Comparison of ENCODE assay signal across 13 cellular contexts in genomic region chr11:26947379-26947844, GRCh38. TPM values are rescaled to one million over a fixed set of nuclear protein-coding genes. Genes with fewer than 3 reads are reported as not detected.
DNase-seq lines count a peak whose midpoint lies in the region; ATAC-seq, FAIRE-seq and TF ChIP-seq lines count a peak whose summit lies in the region.
"Had no signal": no experiment of that assay in that cellular context is flagged by ENCODE, and none has a peak within 500 bp of the region (broad histone marks: within the 10 kb centered on the region; RNA-seq: fewer than 3 reads in every experiment).

No MANE protein-coding gene starts in this region.

- H3K27me3 Mint-ChIP-seq in CD8-positive, alpha-beta T cell (ENCODE audit: low read depth) = no peaks in the 10 kb centered on the region
- no peaks in the 10 kb centered on the region for H3K27me3 Mint-ChIP-seq in stimulated activated naive CD8-positive, alpha-beta T cell treated with anti-CD3 and anti-CD28 coated beads, Interleukin-15, amount 100 ng/mL, for 72 hours
- H3K27me3 Mint-ChIP-seq: T-helper 17 cell had no signal

- TF ChIP-seq CTCF in pancreas (IDR thresholded peaks at IDR 0.05) = no peak
- no peak for TF ChIP-seq CTCF in CD8-positive, alpha-beta T cell (IDR thresholded peaks at IDR 0.05)

- H3K4me1 ChIP-seq in pancreas = no peaks in the 10 kb centered on the region
- no peaks in the 10 kb centered on the region for H3K4me1 ChIP-seq in CD8-positive, alpha-beta T cell (ENCODE audit: insufficient read depth, low read length)
- H3K4me1 ChIP-seq: BLaER1 had no signal

- H3K4me1 Mint-ChIP-seq in CD8-positive, alpha-beta T cell (ENCODE audit: low read depth) = no peaks in the 10 kb centered on the region
- H3K4me1 Mint-ChIP-seq in stimulated activated naive CD8-positive, alpha-beta T cell treated with anti-CD3 and anti-CD28 coated beads, Interleukin-15, amount 100 ng/mL, for 72 hours = no peaks in the 10 kb centered on the region
- H3K4me1 Mint-ChIP-seq: T-helper 17 cell had no signal

- POLR2A ChIA-PET in CD8-positive, alpha-beta T cell (lab: Charles Lee) = no interaction called here

- H3K9me3 Mint-ChIP-seq in CD8-positive, alpha-beta T cell = peaks cover 7% of the 10 kb centered on the region
- peaks cover 4 to 15% of the 10 kb centered on the region in 2 donors for H3K9me3 Mint-ChIP-seq in stimulated activated naive CD8-positive, alpha-beta T cell treated with anti-CD3 and anti-CD28 coated beads, Interleukin-15, amount 100 ng/mL, for 72 hours

- H3K4me3 ChIP-seq in pancreas = no peak overlapping the region
- H3K4me3 ChIP-seq in CD8-positive, alpha-beta T cell (ENCODE audit: low read depth, low read length) = no peak overlapping the region
- H3K4me3 ChIP-seq: BLaER1 had no signal

- WGBS in pancreas, 2 donors = 47 to 51% methylated on average over 2 of the region's 2 CpGs

- H3K27ac Mint-ChIP-seq in CD8-positive, alpha-beta T cell = no peak overlapping the region
- H3K27ac Mint-ChIP-seq in stimulated activated naive CD8-positive, alpha-beta T cell treated with anti-CD3 and anti-CD28 coated beads, Interleukin-15, amount 100 ng/mL, for 72 hours = no peak overlapping the region
- H3K27ac Mint-ChIP-seq: T-helper 17 cell had no signal

- FAIRE-seq in pancreas (lab: Jason Lieb, UNC) = peak; percentile 71
- FAIRE-seq: H1 had no signal

- no peaks in the 10 kb centered on the region for H3K36me3 ChIP-seq in pancreas
- H3K36me3 ChIP-seq in CD8-positive, alpha-beta T cell (ENCODE audit: insufficient read depth, low read length) = no peaks in the 10 kb centered on the region
- H3K36me3 ChIP-seq: BLaER1 had no signal

- H3K27ac ChIP-seq in pancreas = no peak overlapping the region
- H3K27ac ChIP-seq in CD8-positive, alpha-beta T cell (ENCODE audit: low read depth, low read length) = no peak overlapping the region
- H3K27ac ChIP-seq: BLaER1 had no signal

- no peak overlapping the region for H3K4me3 Mint-ChIP-seq in CD8-positive, alpha-beta T cell
- H3K4me3 Mint-ChIP-seq in stimulated activated naive CD8-positive, alpha-beta T cell treated with anti-CD3 and anti-CD28 coated beads, Interleukin-15, amount 100 ng/mL, for 72 hours = no peak overlapping the region
- H3K4me3 Mint-ChIP-seq: T-helper 17 cell had no signal

- no peaks in the 10 kb centered on the region for H3K27me3 ChIP-seq in pancreas
- H3K27me3 ChIP-seq in CD8-positive, alpha-beta T cell (ENCODE audit: insufficient read depth, low read length) = no peaks in the 10 kb centered on the region
- H3K27me3 ChIP-seq: BLaER1 had no signal

- no peaks in the 10 kb centered on the region for H3K9me3 ChIP-seq in pancreas
- H3K9me3 ChIP-seq in CD8-positive, alpha-beta T cell (ENCODE audit: low read length) = no peaks in the 10 kb centered on the region
- H3K9me3 ChIP-seq: BLaER1 had no signal

- peak in 3 of 4 donors; percentile 70 to 78 (median 72) for ATAC-seq in pancreas
- no peak for ATAC-seq in CD8-positive, alpha-beta T cell
- ATAC-seq in HG03469 (IDR thresholded peaks at IDR 0.05; ENCODE audit: unreplicated experiment) = no peak
- no peak for ATAC-seq in stimulated activated naive CD8-positive, alpha-beta T cell treated with anti-CD3 and anti-CD28 coated beads, Interleukin-15, amount 100 ng/mL, for 72 hours
- ATAC-seq: T-helper 17 cell had no signal

- CTCF ChIA-PET in CD8-positive, alpha-beta T cell (lab: Charles Lee) = no interaction called here

- DNase-seq in AG08395 (ENCODE audit: low spot score) (peak; percentile 92), T1000 (lab: John Stamatoyannopoulos, UW) (peak; percentile 74), fibroblast of the conjunctiva (ENCODE audit: low read depth) (peak; percentile 100), pancreas (no peak), occipital lobe (lab: John Stamatoyannopoulos, UW) (no peak)
- no peak for DNase-seq in CD8-positive, alpha-beta T cell
- no peak for DNase-seq in stimulated activated naive CD8-positive, alpha-beta T cell treated with anti-CD3 and anti-CD28 coated beads, Interleukin-15, amount 100 ng/mL, for 72 hours
- DNase-seq: erythroblast, T-helper 17 cell had no signal

- no peaks in the 10 kb centered on the region for H3K36me3 Mint-ChIP-seq in CD8-positive, alpha-beta T cell

- intact Hi-C loops in pancreas (cut with DNase I) = no loop called here
- intact Hi-C loops in CD8-positive, alpha-beta T cell (cut with DNase I, micrococcal nuclease) = no loop called here

RNA-seq across cellular contexts. Expression of gene FIBIN, which starts 46.5 kb away (rescaled TPM):
- total RNA-seq in pancreas (1 to 10 TPM; 1.0 to 4.5 (median 2.8) TPM), occipital lobe (7.8 TPM)
- 1 to 10 TPM; 1.3 to 2.7 TPM for polyA plus RNA-seq in pancreas
- total RNA-seq in CD8-positive, alpha-beta T cell = not detected
- total RNA-seq: T-helper 17 cell had no signal
- polyA plus RNA-seq: neural cell had no signal

Comparison
In these comparisons a context has a peak if more than half of its experiments do, and no peak if none do; other contexts are left out.
1. DNase-seq: peak in AG08395 (single experiment), T1000 (single experiment) and fibroblast of the conjunctiva (single experiment); none in pancreas (0 of 6), CD8-positive, alpha-beta T cell (0 of 7), occipital lobe (single experiment) and stimulated activated naive CD8-positive, alpha-beta T cell treated with anti-CD3 and anti-CD28 coated beads, Interleukin-15, amount 100 ng/mL, for 72 hours (0 of 2).
2. ATAC-seq: peak in pancreas (3 of 4); none in CD8-positive, alpha-beta T cell (single experiment), HG03469 (single experiment) and stimulated activated naive CD8-positive, alpha-beta T cell treated with anti-CD3 and anti-CD28 coated beads, Interleukin-15, amount 100 ng/mL, for 72 hours (single experiment).